10 cellular contexts compared by ENCODE assay signal in the genomic region with DNA sequence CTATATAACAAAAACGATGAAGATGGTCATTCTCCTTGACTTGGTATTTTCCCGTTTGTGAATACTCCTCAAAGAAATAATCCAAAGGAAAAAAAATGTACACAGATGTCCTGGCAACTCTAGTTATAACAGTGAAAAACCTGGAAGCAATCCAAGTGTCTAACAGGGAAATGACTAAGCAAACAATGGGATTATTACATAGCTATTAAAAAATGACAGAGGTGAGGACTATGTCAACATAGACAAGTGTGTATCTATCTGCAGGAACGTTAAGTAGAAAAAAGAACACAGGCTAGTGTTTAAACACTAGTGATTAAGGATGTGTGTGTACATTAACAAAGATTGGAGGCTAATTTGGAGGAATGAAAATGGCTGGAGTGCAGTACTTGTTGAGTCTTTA. TPM values are rescaled to one million over a fixed set of nuclear protein-coding genes. Genes with fewer than 3 reads are reported as not detected.
A peak's percentile ranks its signal among the peaks of the same experiment; 100 is the strongest.
DNase-seq lines count a peak whose midpoint lies in the region; ATAC-seq and TF ChIP-seq lines count a peak whose summit lies in the region.
"Had no signal": no experiment of that assay in that cellular context is flagged by ENCODE, and none has a peak within 500 bp of the region (broad histone marks: within the 10 kb centered on the region; RNA-seq: fewer than 3 reads in every experiment).

No MANE protein-coding gene starts in this region.

- H3K27ac ChIP-seq in 22Rv1 (peak overlapping the region; percentile 28), PC-3 (ENCODE audit: low read length) (no peak overlapping the region)

- peak; percentile 93 for ATAC-seq in PC-3
- ATAC-seq in activated CD8-positive, alpha-beta T cell treated with anti-CD3 and anti-CD28 coated beads, Interleukin-2, amount 10 ng/mL, durations not matched to agents 7 days and 5 days, result no peak
- ATAC-seq in GM19397 (IDR thresholded peaks at IDR 0.05; ENCODE audit: unreplicated experiment), result no peak

- no peak overlapping the region for H3K27ac Mint-ChIP-seq in activated CD8-positive, alpha-beta T cell treated with anti-CD3 and anti-CD28 coated beads, Interleukin-2, amount 10 ng/mL, durations not matched to agents 7 days and 5 days
- H3K27ac Mint-ChIP-seq: endodermal cell, progenitor cell of endocrine pancreas had no signal

- no peaks in the 10 kb centered on the region for H3K9me2 ChIP-seq in PC-3 (replicated peaks; ENCODE audit: low read length)

- TF ChIP-seq CTCF in 22Rv1 (IDR thresholded peaks at IDR 0.05), result no peak
- TF ChIP-seq CTCF in PC-3 (conservative IDR thresholded peaks at IDR 0.05; ENCODE audit: low read depth, low read length), result no peak
- no peak for TF ChIP-seq CTCF in foreskin fibroblast (IDR thresholded peaks at IDR 0.05; ENCODE audit: low read depth, low read length)

- H2AFZ ChIP-seq in PC-3 (ENCODE audit: low read length), result no peak overlapping the region

- H3K4me1 ChIP-seq in PC-3 (ENCODE audit: insufficient read depth, low read length), result peaks cover 27% of the 10 kb centered on the region

- H4K20me1 ChIP-seq in PC-3 (ENCODE audit: low read length), result no peaks in the 10 kb centered on the region

- no peaks in the 10 kb centered on the region for H3F3A ChIP-seq in PC-3 (ENCODE audit: low read length, unreplicated experiment)

- DNase-seq in HPDE6-E6E7 (ENCODE audit: extremely low spot score) (peak; percentile 60), PC-3 (peak; percentile 90), foreskin fibroblast (peak; percentile 77 to 88), iPS-NIHi7 (ENCODE audit: extremely low spot score) (no peak), NOMO-1 treated with dmso at 0.1 percent for 144 hours (lab: John Stamatoyannopoulos, UW; ENCODE audit: unreplicated experiment) (no peak)
- DNase-seq in activated CD8-positive, alpha-beta T cell treated with anti-CD3 and anti-CD28 coated beads, Interleukin-2, amount 10 ng/mL, durations not matched to agents 7 days and 5 days, result no peak
- DNase-seq: endodermal cell had no signal

- no peak overlapping the region for H3K9ac ChIP-seq in PC-3 (ENCODE audit: low read length)

- H3K79me2 ChIP-seq in PC-3 (ENCODE audit: low read length), result no peaks in the 10 kb centered on the region

- H3K4me2 ChIP-seq in PC-3 (ENCODE audit: low read length), result peak overlapping the region; percentile 59

- H3K4me1 Mint-ChIP-seq in activated CD8-positive, alpha-beta T cell treated with anti-CD3 and anti-CD28 coated beads, Interleukin-2, amount 10 ng/mL, durations not matched to agents 7 days and 5 days (ENCODE audit: low read depth), result peaks cover 3% of the 10 kb centered on the region

- no TSS peak for BruUV-seq in PC-3 (replicated peaks; lab: Mats Ljungman, UMichigan)

- H3K9me3 ChIP-seq in PC-3 (ENCODE audit: low read length), result no peaks in the 10 kb centered on the region

- peaks cover 10% of the 10 kb centered on the region for H3K36me3 Mint-ChIP-seq in activated CD8-positive, alpha-beta T cell treated with anti-CD3 and anti-CD28 coated beads, Interleukin-2, amount 10 ng/mL, durations not matched to agents 7 days and 5 days (ENCODE audit: low read depth)

- POLR2A ChIA-PET in PC-3 (lab: Charles Lee; ENCODE audit: unreplicated experiment), result interaction anchor here (0.6 kb wide), 1 partner anchor 12 kb away, joined by 4 read pairs; no protein-coding TSS in a partner anchor
- POLR2A ChIA-PET in activated CD8-positive, alpha-beta T cell treated with anti-CD3 and anti-CD28 coated beads, Interleukin-2, amount 10 ng/mL, durations not matched to agents 7 days and 5 days (lab: Charles Lee), result interaction anchor here (0.6 kb wide), 1 partner anchor 16 kb away, joined by 3 read pairs; no protein-coding TSS in a partner anchor

- no peaks in the 10 kb centered on the region for H3K9me3 Mint-ChIP-seq in activated CD8-positive, alpha-beta T cell treated with anti-CD3 and anti-CD28 coated beads, Interleukin-2, amount 10 ng/mL, durations not matched to agents 7 days and 5 days (ENCODE audit: insufficient read depth)

- H3K4me3 ChIP-seq in PC-3 (ENCODE audit: low read length) (no peak overlapping the region), foreskin fibroblast (ENCODE audit: low read depth in 1 of 2, low read length in 2 of 2) (no peak overlapping the region)

- no peak overlapping the region for H3K4me3 Mint-ChIP-seq in activated CD8-positive, alpha-beta T cell treated with anti-CD3 and anti-CD28 coated beads, Interleukin-2, amount 10 ng/mL, durations not matched to agents 7 days and 5 days
- H3K4me3 Mint-ChIP-seq: endodermal cell had no signal

- CTCF ChIA-PET in PC-3 (lab: Charles Lee), result no interaction called here
- CTCF ChIA-PET in activated CD8-positive, alpha-beta T cell treated with anti-CD3 and anti-CD28 coated beads, Interleukin-2, amount 10 ng/mL, durations not matched to agents 7 days and 5 days (lab: Charles Lee), result interaction anchor here (1.8 kb wide), 1 partner anchor 9 kb away, joined by 5 read pairs; no protein-coding TSS in a partner anchor

- intact Hi-C loops in PC-3 (cut with micrococcal nuclease), result loop anchor here (5.0 kb wide), 1 partner anchor 52 kb away; no protein-coding TSS in a partner anchor

- H3K27me3 ChIP-seq in PC-3 (ENCODE audit: low read length), result no peaks in the 10 kb centered on the region

- H3K27me3 Mint-ChIP-seq in activated CD8-positive, alpha-beta T cell treated with anti-CD3 and anti-CD28 coated beads, Interleukin-2, amount 10 ng/mL, durations not matched to agents 7 days and 5 days (ENCODE audit: low read depth), result peaks cover 4% of the 10 kb centered on the region

- no peaks in the 10 kb centered on the region for H3K36me3 ChIP-seq in PC-3 (ENCODE audit: low read depth, low read length)

RNA-seq across cellular contexts. Expression of a gene that starts 5.9 kb away (rescaled TPM):
- total RNA-seq in PC-3 (2014; rRNA removed), result 2.8 and 3.5 TPM in 2 replicates
- total RNA-seq in activated CD8-positive, alpha-beta T cell treated with anti-CD3 and anti-CD28 coated beads, Interleukin-2, amount 10 ng/mL, durations not matched to agents 7 days and 5 days, result 10 to 100 TPM; 11.0 to 11.1 TPM

RNA-seq across cellular contexts. Expression of a gene that starts 33.6 kb away (rescaled TPM):
- 58.9 and 59.0 TPM in 2 replicates for total RNA-seq in PC-3 (2014; rRNA removed)
- 10 to 100 TPM; 56.8 to 57.8 TPM for total RNA-seq in activated CD8-positive, alpha-beta T cell treated with anti-CD3 and anti-CD28 coated beads, Interleukin-2, amount 10 ng/mL, durations not matched to agents 7 days and 5 days

Comparison
In these comparisons a context has a peak if more than half of its experiments do, and no peak if none do; other contexts are left out.
1. DNase-seq: peak in HPDE6-E6E7 (single experiment), PC-3 (single experiment) and foreskin fibroblast (2 of 2); none in activated CD8-positive, alpha-beta T cell treated with anti-CD3 and anti-CD28 coated beads, Interleukin-2, amount 10 ng/mL, durations not matched to agents 7 days and 5 days (single experiment), iPS-NIHi7 (single experiment) and NOMO-1 treated with dmso at 0.1 percent for 144 hours (single experiment).